Comparison of ENCODE assay signal across 14 cellular contexts in the genomic region with DNA sequence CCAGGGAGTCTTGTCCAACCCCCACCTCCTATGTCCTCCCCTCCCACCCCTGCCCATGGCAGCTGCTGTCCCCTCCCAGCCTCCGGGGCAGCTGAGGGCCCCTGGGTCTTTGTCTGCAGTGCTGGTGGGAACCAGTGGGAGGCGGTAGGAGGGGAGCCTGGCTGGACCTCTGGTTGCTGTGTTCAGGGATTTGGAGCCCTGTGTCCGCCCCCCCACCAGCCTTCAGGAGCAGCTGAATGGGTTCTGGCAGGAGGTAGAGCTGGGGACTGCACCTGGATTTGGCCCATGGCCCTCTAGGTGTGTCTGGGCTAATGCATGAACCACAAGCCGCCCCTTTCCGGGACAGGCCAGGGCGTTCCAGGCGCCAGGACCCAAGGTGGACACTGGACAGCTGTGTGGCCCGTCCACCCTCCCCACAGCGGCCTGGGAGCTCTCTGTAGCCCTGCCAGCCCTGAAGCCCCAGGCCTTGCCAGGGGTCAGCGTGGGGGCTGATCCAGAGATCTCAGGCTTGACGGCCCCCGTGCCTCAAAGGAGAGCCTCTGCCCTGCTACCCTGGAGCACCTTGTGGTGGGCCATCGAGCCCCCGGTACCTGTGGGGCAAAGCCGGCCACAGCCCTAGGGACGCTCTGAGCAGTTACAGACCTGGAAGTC. TPM values are rescaled to one million over a fixed set of nuclear protein-coding genes. Genes with fewer than 3 reads are reported as not detected.
DNase-seq lines count a peak whose midpoint lies in the region; ATAC-seq and TF ChIP-seq lines count a peak whose summit lies in the region.
"Had no signal": no experiment of that assay in that cellular context is flagged by ENCODE, and none has a peak within 500 bp of the region (broad histone marks: within the 10 kb centered on the region; RNA-seq: fewer than 3 reads in every experiment).

No MANE protein-coding gene starts in this region.

- H3K9me3 ChIP-seq in HCT116 (ENCODE audit: control insufficient read depth in 1 of 2, insufficient read depth in 1 of 2, low read depth in 1 of 2, low read length in 2 of 2) (no peaks in the 10 kb centered on the region), mucosa of descending colon (no peaks in the 10 kb centered on the region)

- no peak overlapping the region for H3K4me2 ChIP-seq in HCT116 (ENCODE audit: low read length)

- H3K4me3 ChIP-seq in HCT116 (replicated peaks in 1 of 2; ENCODE audit: low read depth in 1 of 2, low read length in 2 of 2) (no peak overlapping the region), mucosa of descending colon (no peak overlapping the region)

- no peaks in the 10 kb centered on the region for H3K9me3 Mint-ChIP-seq in chondrocyte (ENCODE audit: low read depth)
- H3K9me3 Mint-ChIP-seq: T-cell had no signal

- RAD21 ChIA-PET in HCT116 (lab: Charles Lee; ENCODE audit: low non-redundant PET in 1 of 2, low total read pairs in 2 of 2, uncharacterized antibody in 2 of 2, unreplicated experiment in 2 of 2), result no interaction called here

- no peak for TF ChIP-seq POLR2A in HCT116 (IDR thresholded peaks at IDR 0.05; ENCODE audit: borderline replicate concordance, extremely low read depth, insufficient read depth, insufficient read length)

- TF ChIP-seq CTCF in HCT116 (IDR thresholded peaks at IDR 0.05 in 2 of 3, conservative IDR thresholded peaks at IDR 0.05 in 1 of 3; ENCODE audit: borderline replicate concordance in 1 of 3, insufficient read depth in 1 of 3, low read depth in 2 of 3, low read length in 2 of 3) (peak in 2 of 3 experiments; percentile 31 to 40; a peak in 4 of 6 replicates), chondrocyte (IDR thresholded peaks at IDR 0.05) (peak; percentile 34), mucosa of descending colon (IDR thresholded peaks at IDR 0.05) (no peak)

- H3K27me3 ChIP-seq in HCT116 (ENCODE audit: insufficient read depth, low read length), result no peaks in the 10 kb centered on the region

- H3K4me1 ChIP-seq in HCT116 (ENCODE audit: control insufficient read depth in 1 of 2, insufficient read depth in 2 of 2, low read length in 2 of 2) (peaks cover 0 to 11% of the 10 kb centered on the region in 2 experiments; a peak in 1 of 4 replicates), mucosa of descending colon (ENCODE audit: low read depth) (peaks cover 5% of the 10 kb centered on the region)

- H2AFZ ChIP-seq in HCT116 (ENCODE audit: low read depth, low read length, poor library complexity, severe bottlenecking), result no peak overlapping the region

- peaks cover 0 to 15% of the 10 kb centered on the region in 2 experiments; a peak in 2 of 4 replicates for H3K36me3 ChIP-seq in HCT116 (ENCODE audit: control insufficient read depth in 1 of 2, insufficient read depth in 2 of 2, low read length in 2 of 2)
- H3K36me3 ChIP-seq in mucosa of descending colon (ENCODE audit: low read depth), result no peaks in the 10 kb centered on the region

- H3K4me3 Mint-ChIP-seq in chondrocyte (ENCODE audit: unreplicated experiment), result no peak overlapping the region
- H3K4me3 Mint-ChIP-seq: T-cell had no signal

- H3K27ac ChIP-seq in HCT116 (ENCODE audit: low read depth, low read length), result no peak overlapping the region
- H3K27ac ChIP-seq: C4-2B had no signal

- H3K27me3 Mint-ChIP-seq in chondrocyte (ENCODE audit: low read depth), result no peaks in the 10 kb centered on the region

- no peak for TF ChIP-seq RAD21 in HCT116 (IDR thresholded peaks at IDR 0.05; ENCODE audit: low read depth)

- peak; percentile 73 for DNase-seq in 8988T
- no peak for DNase-seq in HCT116 (ENCODE audit: low read depth, low spot score)
- peak; percentile 86 for DNase-seq in chondrocyte (ENCODE audit: low spot score)
- peak in 2 of 3 donors; percentile 19 to 39 for DNase-seq in mucosa of descending colon
- no peak for DNase-seq in NCI-H1105 (lab: John Stamatoyannopoulos, UW)
- DNase-seq in central memory CD4-positive, alpha-beta T cell, result no peak
- no peak for DNase-seq in NCI-H1694 (lab: John Stamatoyannopoulos, UW)
- DNase-seq: activated CD8-positive, alpha-beta memory T cell treated with anti-CD3 and anti-CD28 coated beads for 24 hours; amniotic stem cell; NCI-H146; stimulated activated CD4-positive, alpha-beta T cell treated with anti-CD3 and anti-CD28 coated beads, Interleukin-12 subunit alpha, Interleukin-12 subunit beta, amount 100 ng/mL, for 4 hours had no signal

- H3K4me1 Mint-ChIP-seq in chondrocyte (ENCODE audit: low read depth), result peaks cover 11% of the 10 kb centered on the region
- H3K4me1 Mint-ChIP-seq: T-cell had no signal

- ATAC-seq in HCT116, result peak; percentile 46
- no peak for ATAC-seq in mucosa of descending colon
- no peak for ATAC-seq in GM18517 (IDR thresholded peaks at IDR 0.05; ENCODE audit: unreplicated experiment)
- ATAC-seq: T-cell had no signal

- no peak overlapping the region for H3K27ac Mint-ChIP-seq in chondrocyte (ENCODE audit: unreplicated experiment)
- H3K27ac Mint-ChIP-seq: T-cell had no signal

- BruUV-seq in HCT116 (replicated peaks; lab: Mats Ljungman, UMichigan), result no TSS peak

- POLR2A ChIA-PET in HCT116 (lab: Charles Lee), result no interaction called here

- intact Hi-C loops in HCT116 (cut with micrococcal nuclease), result no loop called here
- intact Hi-C loops in mucosa of descending colon (cut with DNase I, micrococcal nuclease), result no loop called here

- CTCF ChIA-PET in HCT116 (lab: Charles Lee), result no interaction called here

- peaks cover 13% of the 10 kb centered on the region; the same call in 1 of the 2 replicates for H3K79me2 ChIP-seq in HCT116 (ENCODE audit: insufficient read depth, low read length)

- H4K20me1 ChIP-seq in HCT116 (ENCODE audit: insufficient read depth), result no peaks in the 10 kb centered on the region

- H3K9me2 ChIP-seq in HCT116 (ENCODE audit: insufficient read depth), result no peaks in the 10 kb centered on the region

- no peak overlapping the region for H3K9ac ChIP-seq in HCT116 (ENCODE audit: low read length)

- peaks cover 17% of the 10 kb centered on the region for H3K36me3 Mint-ChIP-seq in chondrocyte (ENCODE audit: low read depth)
- H3K36me3 Mint-ChIP-seq: T-cell had no signal

TF ChIP-seq in HCT116, 20 proteins besides CTCF, POLR2A, EP300 and RAD21:
- TF ChIP-seq POLR2AphosphoS5 (IDR thresholded peaks at IDR 0.05; ENCODE audit: low read depth, low read length), result no peak
- no peak for TF ChIP-seq FOSL1 (IDR thresholded peaks at IDR 0.05; ENCODE audit: low read depth)
- no peak for TF ChIP-seq TCF7L2 (IDR thresholded peaks at IDR 0.05; ENCODE audit: borderline replicate concordance, extremely low read depth, insufficient read depth, insufficient read length)
- no peak for TF ChIP-seq SRF (IDR thresholded peaks at IDR 0.05; ENCODE audit: low read depth)
- no peak for TF ChIP-seq SIN3A (IDR thresholded peaks at IDR 0.05; ENCODE audit: low read depth)
- no peak for TF ChIP-seq CEBPB (IDR thresholded peaks at IDR 0.05; ENCODE audit: low read depth)
- TF ChIP-seq, protein P1, sequence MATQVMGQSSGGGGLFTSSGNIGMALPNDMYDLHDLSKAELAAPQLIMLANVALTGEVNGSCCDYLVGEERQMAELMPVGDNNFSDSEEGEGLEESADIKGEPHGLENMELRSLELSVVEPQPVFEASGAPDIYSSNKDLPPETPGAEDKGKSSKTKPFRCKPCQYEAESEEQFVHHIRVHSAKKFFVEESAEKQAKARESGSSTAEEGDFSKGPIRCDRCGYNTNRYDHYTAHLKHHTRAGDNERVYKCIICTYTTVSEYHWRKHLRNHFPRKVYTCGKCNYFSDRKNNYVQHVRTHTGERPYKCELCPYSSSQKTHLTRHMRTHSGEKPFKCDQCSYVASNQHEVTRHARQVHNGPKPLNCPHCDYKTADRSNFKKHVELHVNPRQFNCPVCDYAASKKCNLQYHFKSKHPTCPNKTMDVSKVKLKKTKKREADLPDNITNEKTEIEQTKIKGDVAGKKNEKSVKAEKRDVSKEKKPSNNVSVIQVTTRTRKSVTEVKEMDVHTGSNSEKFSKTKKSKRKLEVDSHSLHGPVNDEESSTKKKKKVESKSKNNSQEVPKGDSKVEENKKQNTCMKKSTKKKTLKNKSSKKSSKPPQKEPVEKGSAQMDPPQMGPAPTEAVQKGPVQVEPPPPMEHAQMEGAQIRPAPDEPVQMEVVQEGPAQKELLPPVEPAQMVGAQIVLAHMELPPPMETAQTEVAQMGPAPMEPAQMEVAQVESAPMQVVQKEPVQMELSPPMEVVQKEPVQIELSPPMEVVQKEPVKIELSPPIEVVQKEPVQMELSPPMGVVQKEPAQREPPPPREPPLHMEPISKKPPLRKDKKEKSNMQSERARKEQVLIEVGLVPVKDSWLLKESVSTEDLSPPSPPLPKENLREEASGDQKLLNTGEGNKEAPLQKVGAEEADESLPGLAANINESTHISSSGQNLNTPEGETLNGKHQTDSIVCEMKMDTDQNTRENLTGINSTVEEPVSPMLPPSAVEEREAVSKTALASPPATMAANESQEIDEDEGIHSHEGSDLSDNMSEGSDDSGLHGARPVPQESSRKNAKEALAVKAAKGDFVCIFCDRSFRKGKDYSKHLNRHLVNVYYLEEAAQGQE (IDR thresholded peaks at IDR 0.05; ENCODE audit: low read depth), result no peak

RNA-seq across cellular contexts. Expression of gene GPC1, which starts 25.4 kb away (rescaled TPM):
- total RNA-seq in HCT116 (2021; ENCODE audit: unreplicated experiment) (79.1 TPM), chondrocyte (261 to 354 TPM (median 264 TPM) in 3 replicates), mucosa of descending colon (10 to 100 TPM; 12.4 to 29.2 (median 15.4) TPM)
- 53.8 and 67.7 TPM in 2 replicates for polyA plus RNA-seq in HCT116 (2012)

Comparison
In these comparisons a context has a peak if more than half of its experiments do, and no peak if none do; other contexts are left out.
1. DNase-seq: peak in 8988T (single experiment), chondrocyte (single experiment) and mucosa of descending colon (2 of 3); none in HCT116 (single experiment), NCI-H1105 (single experiment), central memory CD4-positive, alpha-beta T cell (single experiment) and NCI-H1694 (single experiment).